Comparison of ENCODE assay signal across 1 cellular context in genomic region chr13:28602580-28602979, GRCh38.
TF ChIP-seq lines count a peak whose summit lies in the region.

No MANE protein-coding gene starts in this region.

TF ChIP-seq in SK-N-SH, 30 proteins besides CTCF, POLR2A, EP300 and RAD21 (continued from another document):
- TF ChIP-seq RXRA (IDR thresholded peaks at IDR 0.05; ENCODE audit: borderline replicate concordance, low read depth), result no peak
- no peak for TF ChIP-seq SMC3 (IDR thresholded peaks at IDR 0.05; ENCODE audit: low read depth, low read length)
- no peak for TF ChIP-seq POLR2AphosphoS5 (IDR thresholded peaks at IDR 0.05; ENCODE audit: low read depth, low read length)
- TF ChIP-seq MEF2A (IDR thresholded peaks at IDR 0.05; ENCODE audit: borderline replicate concordance, low read depth), result no peak
- no peak for TF ChIP-seq TEAD4 (IDR thresholded peaks at IDR 0.05; ENCODE audit: borderline replicate concordance, insufficient read depth)
- TF ChIP-seq, protein P1, sequence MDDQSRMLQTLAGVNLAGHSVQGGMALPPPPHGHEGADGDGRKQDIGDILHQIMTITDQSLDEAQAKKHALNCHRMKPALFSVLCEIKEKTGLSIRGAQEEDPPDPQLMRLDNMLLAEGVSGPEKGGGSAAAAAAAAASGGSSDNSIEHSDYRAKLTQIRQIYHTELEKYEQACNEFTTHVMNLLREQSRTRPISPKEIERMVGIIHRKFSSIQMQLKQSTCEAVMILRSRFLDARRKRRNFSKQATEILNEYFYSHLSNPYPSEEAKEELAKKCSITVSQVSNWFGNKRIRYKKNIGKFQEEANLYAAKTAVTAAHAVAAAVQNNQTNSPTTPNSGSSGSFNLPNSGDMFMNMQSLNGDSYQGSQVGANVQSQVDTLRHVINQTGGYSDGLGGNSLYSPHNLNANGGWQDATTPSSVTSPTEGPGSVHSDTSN (IDR thresholded peaks at IDR 0.05), result no peak
- TF ChIP-seq NRF1 (IDR thresholded peaks at IDR 0.05; ENCODE audit: low read depth, low read length), result no peak
TF ChIP-seq in SK-N-SH: peak in this region for 0.
